In the genomic region with DNA sequence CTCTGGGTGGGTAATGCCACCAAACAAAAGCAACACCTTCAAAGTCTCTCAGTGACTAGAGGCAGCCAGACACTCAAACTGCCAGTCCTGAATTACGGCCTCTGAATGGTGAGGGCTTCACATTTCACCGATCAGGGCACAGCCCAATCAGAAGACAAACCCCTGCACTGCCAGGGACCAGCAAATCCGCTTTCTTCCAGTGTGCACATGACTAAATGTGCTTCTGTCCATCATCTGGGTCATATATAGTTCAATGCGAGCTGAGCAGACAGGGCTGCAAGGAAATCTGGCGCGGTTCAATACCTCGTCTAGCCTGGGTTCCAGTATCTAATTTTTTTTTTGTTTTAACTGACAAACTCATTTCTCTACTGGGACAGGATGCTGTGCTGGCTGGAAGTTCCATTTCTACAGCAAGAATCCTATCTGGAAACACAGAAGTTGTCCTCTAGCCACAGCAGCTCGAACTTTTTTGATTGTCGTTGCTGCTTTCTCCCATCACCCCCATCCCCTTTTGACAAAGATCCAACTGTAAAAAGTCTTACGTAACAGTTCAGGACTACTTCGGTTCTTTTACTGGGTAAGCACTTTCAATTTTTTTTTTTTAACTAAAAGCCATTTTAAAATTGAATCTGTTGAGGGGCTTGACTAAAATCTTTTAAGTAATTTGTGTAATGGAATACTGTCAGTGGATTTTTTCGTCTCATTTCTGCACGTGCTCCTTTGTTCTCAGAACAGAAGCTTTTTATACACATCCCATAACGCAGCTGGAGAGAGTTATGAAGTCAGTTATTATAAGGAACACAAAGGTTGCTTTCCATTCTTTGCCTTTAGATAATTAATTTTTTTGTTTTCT, we compare ENCODE assay signal across 8 cellular contexts.
DNase-seq lines count a peak whose midpoint lies in the region; FAIRE-seq and TF ChIP-seq lines count a peak whose summit lies in the region.

No MANE protein-coding gene starts in this region.

- in situ Hi-C loops in HAP-1 (cut with MboI; ENCODE audit: low sequenced_read_pairs), result no loop called here

- no CpG with 5 or more reads among the region's 14 CpGs for WGBS in iPS DF 6.9 (ENCODE audit: insufficient coverage, insufficient read length)

- peak; percentile 81 for DNase-seq in GM04503 (ENCODE audit: low read depth)
- peak; percentile 89 to 98 for DNase-seq in HAP-1 (ENCODE audit: low spot score in 2 of 2)
- no peak for DNase-seq in MM.1S
- DNase-seq in SJCRH30, result peak; percentile 97 to 99
- DNase-seq in MCF 10A (ENCODE audit: unreplicated experiment), result peak; percentile 98
- DNase-seq in iPS DF 6.9 (ENCODE audit: low read depth, low spot score), result peak; percentile 70
- peak; percentile 97 for DNase-seq in retinal pigment epithelial cell (ENCODE audit: low read depth)
- DNase-seq in D721Med (ENCODE audit: insufficient read length, low spot score), result no peak

- TF ChIP-seq CTCF in MM.1S (IDR thresholded peaks at IDR 0.05; ENCODE audit: low read length), result no peak
- no peak for TF ChIP-seq CTCF in MCF 10A (IDR thresholded peaks at IDR 0.05; ENCODE audit: unreplicated experiment)
- no peak for TF ChIP-seq CTCF in retinal pigment epithelial cell (conservative IDR thresholded peaks at IDR 0.05; ENCODE audit: low read depth, low read length)
- no peak for TF ChIP-seq CTCF in D721Med (IDR thresholded peaks at IDR 0.05; ENCODE audit: insufficient read depth, missing control alignments)

- H3K9me3 ChIP-seq in HAP-1 (no peaks in the 10 kb centered on the region), MM.1S (replicated peaks; ENCODE audit: insufficient read depth, low read length) (no peaks in the 10 kb centered on the region), SJCRH30 (replicated peaks) (no peaks in the 10 kb centered on the region), iPS DF 6.9 (ENCODE audit: control insufficient read depth, insufficient read depth, low read length) (no peaks in the 10 kb centered on the region)

- CTCF ChIA-PET in MCF 10A (lab: Yijun Ruan, JAX), result interaction anchor here (0.6 to 5.8 kb wide), 6 partner anchors 20 to 247 kb away, joined by 3 to 44 read pairs (median 4); no protein-coding TSS in a partner anchor

- no peak overlapping the region for H2AFZ ChIP-seq in MM.1S (ENCODE audit: low read length)

- H3F3A ChIP-seq in MM.1S (ENCODE audit: insufficient read depth, low read length), result no peaks in the 10 kb centered on the region

- H4K20me1 ChIP-seq in MM.1S (ENCODE audit: insufficient read depth, low read length), result no peaks in the 10 kb centered on the region

- H3K36me3 ChIP-seq in HAP-1 (replicated peaks), result no peaks in the 10 kb centered on the region
- no peaks in the 10 kb centered on the region for H3K36me3 ChIP-seq in MM.1S (replicated peaks; ENCODE audit: insufficient read depth, low read length)
- H3K36me3 ChIP-seq in SJCRH30, result peaks cover 7% of the 10 kb centered on the region
- no peaks in the 10 kb centered on the region for H3K36me3 ChIP-seq in iPS DF 6.9 (ENCODE audit: control insufficient read depth, insufficient read depth, low read length)

- H3K4me3 Mint-ChIP-seq in MCF 10A (ENCODE audit: unreplicated experiment), result peak overlapping the region; percentile 98

- POLR2A ChIA-PET in MCF 10A (lab: Yijun Ruan, JAX), result interaction anchor here (0.6 to 5.7 kb wide), 36 partner anchors 8 to 730 kb away, joined by 3 to 41 read pairs (median 5); partner anchors contain the start of genes ARPC5L, NR6A1 and RPL35

- no peaks in the 10 kb centered on the region for H3K36me3 Mint-ChIP-seq in MCF 10A (ENCODE audit: insufficient read depth, unreplicated experiment)

- no peak overlapping the region for H3K9ac ChIP-seq in MM.1S (ENCODE audit: low read length)

- intact Hi-C loops in MCF 10A (cut with micrococcal nuclease), result loop anchor here (1.0 to 2.0 kb wide), 3 partner anchors 41 to 112 kb away; partner anchors contain the start of gene NR6A1

- peak overlapping the region; percentile 96 for H3K27ac Mint-ChIP-seq in MCF 10A (ENCODE audit: low read depth, unreplicated experiment)

- H3K27me3 ChIP-seq in HAP-1 (ENCODE audit: low read depth) (no peaks in the 10 kb centered on the region), MM.1S (replicated peaks; ENCODE audit: insufficient read depth, low read length) (no peaks in the 10 kb centered on the region), SJCRH30 (no peaks in the 10 kb centered on the region), iPS DF 6.9 (ENCODE audit: control insufficient read depth, insufficient read depth, low read length) (no peaks in the 10 kb centered on the region)

- peak overlapping the region; percentile 45 for H3K4me3 ChIP-seq in HAP-1
- no peak overlapping the region for H3K4me3 ChIP-seq in MM.1S (ENCODE audit: low read length)
- peak overlapping the region; percentile 77 for H3K4me3 ChIP-seq in SJCRH30
- peak overlapping the region; percentile 38; the same call in 1 of the 2 replicates for H3K4me3 ChIP-seq in iPS DF 6.9 (ENCODE audit: low read length)
- H3K4me3 ChIP-seq in retinal pigment epithelial cell (ENCODE audit: low read length), result peak overlapping the region; percentile 79

- BruUV-seq in MCF 10A (replicated peaks; lab: Mats Ljungman, UMichigan), result TSS peak; percentile 87

- no peaks in the 10 kb centered on the region for H3K27me3 Mint-ChIP-seq in MCF 10A (ENCODE audit: insufficient read depth, unreplicated experiment)

- H3K4me1 ChIP-seq in HAP-1, result peaks cover 16% of the 10 kb centered on the region
- no peaks in the 10 kb centered on the region for H3K4me1 ChIP-seq in MM.1S (ENCODE audit: low read length)
- H3K4me1 ChIP-seq in SJCRH30, result peaks cover 18% of the 10 kb centered on the region
- H3K4me1 ChIP-seq in iPS DF 6.9 (ENCODE audit: control insufficient read depth, insufficient read depth, low read length), result peaks cover 3% of the 10 kb centered on the region; the same call in 1 of the 2 replicates

- peaks cover 20% of the 10 kb centered on the region for H3K4me1 Mint-ChIP-seq in MCF 10A (ENCODE audit: insufficient read depth, unreplicated experiment)

- no peaks in the 10 kb centered on the region for H3K79me2 ChIP-seq in MM.1S (ENCODE audit: low read length)

- FAIRE-seq in D721Med (lab: Jason Lieb, UNC), result no peak

- no peaks in the 10 kb centered on the region for H3K9me3 Mint-ChIP-seq in MCF 10A (ENCODE audit: unreplicated experiment)

- H3K9me2 ChIP-seq in MM.1S (replicated peaks; ENCODE audit: insufficient read depth, low read length), result no peaks in the 10 kb centered on the region

- peak overlapping the region; percentile 52; the same call in 1 of the 2 replicates for H3K4me2 ChIP-seq in MM.1S (ENCODE audit: low read depth, low read length)

- H3K27ac ChIP-seq in MM.1S (ENCODE audit: low read length) (no peak overlapping the region), SJCRH30 (peak overlapping the region; percentile 98), iPS DF 6.9 (ENCODE audit: low read length) (no peak overlapping the region)

Comparison
In these comparisons a context has a peak if more than half of its experiments do, and no peak if none do; other contexts are left out.
1. DNase-seq: peak in GM04503 (single experiment), HAP-1 (2 of 2), SJCRH30 (2 of 2), MCF 10A (single experiment), iPS DF 6.9 (single experiment) and retinal pigment epithelial cell (single experiment); none in MM.1S (single experiment) and D721Med (single experiment).